In genomic region chr13:82248713-82249112, GRCh38 we compare ENCODE assay signal across 21 cellular contexts.
"Had no signal": no experiment of that assay in that cellular context is flagged by ENCODE, and none has a peak within 500 bp of the region (broad histone marks: within the 10 kb centered on the region; RNA-seq: fewer than 3 reads in every experiment).

No MANE protein-coding gene starts in this region.

- DNase-seq: IMR-90, Karpas-422, KG1, MG63, NCI-H1092, NCI-H1105 treated with DMSO at 0.1 percent for 48 hours, NCI-H1417 treated with DMSO at 0.1 percent for 48 hours, NCI-H1694, NCI-H187 treated with DMSO at 0.1 percent for 48 hours, NCI-H2029 treated with DMSO at 0.1 percent for 48 hours, NCI-H2171, NCI-H524, NCI-H69, NCI-H774, PC-3, SHP77, T-helper 1 cell had no signal

- H3K4me3 ChIP-seq: MG63 had no signal

- ATAC-seq: HepG2, Panc1, PC-3, SK-N-SH treated with all-trans-retinoic acid at 6 μM for 48 hours had no signal

- H3K27ac ChIP-seq: RWPE1 had no signal

- H3K27me3 ChIP-seq: MG63 had no signal

- H3K36me3 ChIP-seq: MG63 had no signal

- H3K9me3 ChIP-seq: MG63 had no signal
